Comparison of ENCODE assay signal across 8 cellular contexts in genomic region chr1:44786138-44786840, GRCh38. TPM values are rescaled to one million over a fixed set of nuclear protein-coding genes. Genes with fewer than 3 reads are reported as not detected.
DNase-seq lines count a peak whose midpoint lies in the region; ATAC-seq and TF ChIP-seq lines count a peak whose summit lies in the region.

No MANE protein-coding gene starts in this region.

- H3K9me3 ChIP-seq in PC-9 (ENCODE audit: insufficient read depth, low read depth) (no peaks in the 10 kb centered on the region), parathyroid adenoma (ENCODE audit: control insufficient read depth, low read length) (no peaks in the 10 kb centered on the region)

- H3K36me3 ChIP-seq in GM23338 (ENCODE audit: insufficient read depth) (no peaks in the 10 kb centered on the region), PC-9 (ENCODE audit: low read depth) (peaks cover 4% of the 10 kb centered on the region; the same call in 1 of the 2 replicates), parathyroid adenoma (ENCODE audit: control insufficient read depth, insufficient read depth, low read length) (no peaks in the 10 kb centered on the region)

- no peaks in the 10 kb centered on the region for H3K9me2 ChIP-seq in GM23338 (ENCODE audit: insufficient read depth)
- H3K9me2 ChIP-seq in PC-9 (ENCODE audit: insufficient read depth), result no peaks in the 10 kb centered on the region

- H3K27me3 Mint-ChIP-seq in Calu3 (ENCODE audit: unreplicated experiment) (no peaks in the 10 kb centered on the region), GM23338 (ENCODE audit: insufficient read depth, low read depth, poor library complexity) (peaks cover 28% of the 10 kb centered on the region)

- H4K20me1 ChIP-seq in GM23338 (replicated peaks; ENCODE audit: insufficient read depth) (no peaks in the 10 kb centered on the region), PC-9 (ENCODE audit: insufficient read depth) (no peaks in the 10 kb centered on the region)

- H3K79me2 ChIP-seq in GM23338 (replicated peaks; ENCODE audit: insufficient read depth), result no peaks in the 10 kb centered on the region
- H3K79me2 ChIP-seq in PC-9 (ENCODE audit: low read depth), result no peaks in the 10 kb centered on the region
- H3K79me2 ChIP-seq in parathyroid adenoma, result no peaks in the 10 kb centered on the region

- no peak overlapping the region for H3K27ac Mint-ChIP-seq in Calu3 (ENCODE audit: unreplicated experiment)
- no peak overlapping the region; the same call in 1 of the 2 replicates for H3K27ac Mint-ChIP-seq in GM23338

- H3K27ac ChIP-seq in GM23338 (ENCODE audit: low read depth), result no peak overlapping the region
- H3K27ac ChIP-seq in PC-9, result no peak overlapping the region
- H3K27ac ChIP-seq in parathyroid adenoma, result no peak overlapping the region

- TF ChIP-seq CTCF in Calu3 (IDR thresholded peaks at IDR 0.05; ENCODE audit: unreplicated experiment), result peak; percentile 94
- TF ChIP-seq CTCF in GM23338 (conservative IDR thresholded peaks at IDR 0.05; ENCODE audit: low read depth in 2 of 2), result peak; percentile 81 to 92
- TF ChIP-seq CTCF in PC-9 (conservative IDR thresholded peaks at IDR 0.05), result peak; percentile 88
- TF ChIP-seq CTCF in parathyroid adenoma (IDR thresholded peaks at IDR 0.05), result peak; percentile 82

- H3K4me3 Mint-ChIP-seq in Calu3 (ENCODE audit: low read depth, unreplicated experiment) (no peak overlapping the region), GM23338 (peak overlapping the region; percentile 74)

- CTCF ChIA-PET in Calu3 (lab: Charles Lee) (interaction anchor here (0.9 kb wide), 1 partner anchor 553 kb away, joined by 3 read pairs; no protein-coding TSS in a partner anchor), PC-9 (lab: Charles Lee) (interaction anchor here (0.5 to 0.7 kb wide), 2 partner anchors 8 to 316 kb away, joined by 3 to 5 read pairs; no protein-coding TSS in a partner anchor)

- no peaks in the 10 kb centered on the region for H3K4me1 Mint-ChIP-seq in Calu3 (ENCODE audit: low read depth, unreplicated experiment)
- peaks cover 33% of the 10 kb centered on the region for H3K4me1 Mint-ChIP-seq in GM23338

- POLR2A ChIA-PET in PC-9 (lab: Charles Lee; ENCODE audit: unreplicated experiment), result interaction anchor here (0.6 kb wide), 1 partner anchor 1437 kb away, joined by 3 read pairs; no protein-coding TSS in a partner anchor

- ATAC-seq in GM23338 (peak; percentile 51), Right ventricle myocardium superior (ENCODE audit: poor library complexity) (peak; percentile 80), HG02588 (IDR thresholded peaks at IDR 0.05; ENCODE audit: unreplicated experiment) (no peak)

- H3K27me3 ChIP-seq in GM23338 (ENCODE audit: insufficient read depth) (0 out of 2 replicates have a peak, but pooled peaks cover 10% of the 10 kb centered on the region), PC-9 (ENCODE audit: insufficient read depth, low read depth) (no peaks in the 10 kb centered on the region), parathyroid adenoma (ENCODE audit: control insufficient read depth, insufficient read depth, low read length) (no peaks in the 10 kb centered on the region)

- H2AFZ ChIP-seq in GM23338, result peak overlapping the region; percentile 99
- H2AFZ ChIP-seq in PC-9, result peak overlapping the region; percentile 37; the same call in 1 of the 2 replicates
- peak overlapping the region; percentile 85 for H2AFZ ChIP-seq in parathyroid adenoma

- intact Hi-C loops in Calu3 (cut with micrococcal nuclease; ENCODE audit: unreplicated experiment) (no loop called here), PC-9 (cut with micrococcal nuclease; ENCODE audit: unreplicated experiment) (no loop called here), Right ventricle myocardium superior (cut with DNase I) (loop anchor here (5.0 to 10.0 kb wide), 2 partner anchors 49 to 226 kb away; partner anchors contain the start of genes HECTD3 and UROD)

- H3K9ac ChIP-seq in parathyroid adenoma, result no peak overlapping the region

- H3F3A ChIP-seq in GM23338 (replicated peaks; ENCODE audit: low read depth) (peaks cover 34% of the 10 kb centered on the region), PC-9 (ENCODE audit: insufficient read depth, low read depth) (peaks cover 24% of the 10 kb centered on the region)

- no peaks in the 10 kb centered on the region for H3K9me3 Mint-ChIP-seq in Calu3 (ENCODE audit: low read depth, unreplicated experiment)
- no peaks in the 10 kb centered on the region; the same call in 2 of the 3 replicates for H3K9me3 Mint-ChIP-seq in GM23338

- H3K4me3 ChIP-seq in GM23338 (peak overlapping the region; percentile 73), PC-9 (peak overlapping the region; percentile 16; the same call in 1 of the 2 replicates), parathyroid adenoma (ENCODE audit: low read depth, low read length) (peak overlapping the region; percentile 47)

- BruUV-seq in Calu3 (replicated peaks; lab: Mats Ljungman, UMichigan) (no TSS peak), PC-9 (replicated peaks; lab: Mats Ljungman, UMichigan) (no TSS peak)

- peak overlapping the region; percentile 92 for H3K4me2 ChIP-seq in GM23338
- peak overlapping the region; percentile 63 for H3K4me2 ChIP-seq in PC-9
- H3K4me2 ChIP-seq in parathyroid adenoma (ENCODE audit: low read length), result peak overlapping the region; percentile 93

- peak; percentile 76 for DNase-seq in Calu3
- peak; percentile 89 for DNase-seq in GM23338 (ENCODE audit: low spot score)
- peak; percentile 43 to 84 for DNase-seq in PC-9
- peak; percentile 79 for DNase-seq in activated naive CD4-positive, alpha-beta T cell treated with Interleukin-2 at 50 U/mL for 16 hours
- peak; percentile 79 for DNase-seq in Right ventricle myocardium superior
- DNase-seq in foreskin melanocyte, result no peak

- H3K4me1 ChIP-seq in GM23338 (ENCODE audit: insufficient read depth) (peaks cover 22% of the 10 kb centered on the region), PC-9 (replicated peaks; ENCODE audit: insufficient read depth) (no peaks in the 10 kb centered on the region), parathyroid adenoma (peaks cover 5% of the 10 kb centered on the region)

- H3K36me3 Mint-ChIP-seq in Calu3 (ENCODE audit: insufficient read depth, unreplicated experiment) (peaks cover 23% of the 10 kb centered on the region), GM23338 (ENCODE audit: low read depth) (peaks cover 8% of the 10 kb centered on the region)

TF ChIP-seq in GM23338, 12 proteins besides CTCF, POLR2A, EP300 and RAD21:
- TF ChIP-seq STAT1 (IDR thresholded peaks at IDR 0.05; ENCODE audit: unreplicated experiment), result no peak
- TF ChIP-seq POLR2AphosphoS5 (IDR thresholded peaks at IDR 0.05; ENCODE audit: low read depth), result peak; percentile 69

RNA-seq across cellular contexts. Expression of gene BEST4, which starts 1.7 kb away (rescaled TPM):
- total RNA-seq in Calu3 (2022) (0.40 TPM in 1 of 2 replicates, not detected in the other), PC-9 (2021) (0.70 and 1.3 TPM in 2 replicates), Right ventricle myocardium superior (not detected)
- total RNA-seq in GM23338 (2014; rRNA removed; shearing (Covaris generic)), result 0.58 and 0.63 TPM in 2 replicates
- polyA plus RNA-seq in GM23338 (2016; fragmentation: Nextera tagmentation; extraction: Ambion mirVana), result 1.5 and 1.6 TPM in 2 replicates

RNA-seq across cellular contexts. Expression of gene RPS8, which starts 10.9 kb away (rescaled TPM):
- 965 and 1,104 TPM in 2 replicates for total RNA-seq in Calu3 (2022)
- 1,756 and 2,098 TPM in 2 replicates for total RNA-seq in GM23338 (2014; rRNA removed; shearing (Covaris generic))
- polyA plus RNA-seq in GM23338 (2016; fragmentation: Nextera tagmentation; extraction: Ambion mirVana), result 2,427 and 2,738 TPM in 2 replicates
- 2,059 and 2,176 TPM in 2 replicates for total RNA-seq in PC-9 (2021)
- total RNA-seq in Right ventricle myocardium superior, result 674 TPM

RNA-seq across cellular contexts. Expression of gene PLK3, which starts 13.9 kb away (rescaled TPM):
- total RNA-seq in Calu3 (2022) (15.6 and 17.8 TPM in 2 replicates), PC-9 (2021) (12.7 and 13.0 TPM in 2 replicates), Right ventricle myocardium superior (6.2 TPM)
- 11.8 and 15.1 TPM in 2 replicates for total RNA-seq in GM23338 (2014; rRNA removed; shearing (Covaris generic))
- 7.6 and 8.7 TPM in 2 replicates for polyA plus RNA-seq in GM23338 (2016; fragmentation: Nextera tagmentation; extraction: Ambion mirVana)

RNA-seq across cellular contexts. Expression of gene DYNLT4, which starts 20.9 kb away (rescaled TPM):
- total RNA-seq in Calu3 (2022), result 0.66 and 0.69 TPM in 2 replicates
- total RNA-seq in GM23338 (2014; rRNA removed; shearing (Covaris generic)), result 0.73 TPM in 1 of 2 replicates, not detected in the other
- not detected in 2 replicates for polyA plus RNA-seq in GM23338 (2016; fragmentation: Nextera tagmentation; extraction: Ambion mirVana)
- total RNA-seq in PC-9 (2021), result 2.8 and 4.3 TPM in 2 replicates
- total RNA-seq in Right ventricle myocardium superior, result 1.1 TPM

RNA-seq across cellular contexts. Expression of gene BTBD19, which starts 22.0 kb away (rescaled TPM):
- total RNA-seq in Calu3 (2022), result 5.2 and 5.9 TPM in 2 replicates
- total RNA-seq in GM23338 (2014; rRNA removed; shearing (Covaris generic)), result 0.16 and 0.66 TPM in 2 replicates
- polyA plus RNA-seq in GM23338 (2016; fragmentation: Nextera tagmentation; extraction: Ambion mirVana), result 0.33 and 0.37 TPM in 2 replicates
- total RNA-seq in PC-9 (2021), result 6.2 and 7.3 TPM in 2 replicates
- total RNA-seq in Right ventricle myocardium superior, result 1.9 TPM

Comparison
In these comparisons a context has a peak if more than half of its experiments do, and no peak if none do; other contexts are left out.
1. H2AFZ ChIP-seq: peak in every context shown above with its lines; median percentile 99 in GM23338; 85 in parathyroid adenoma; 37 in PC-9.
2. H3K4me3 ChIP-seq: peak in every context shown above with its lines; median percentile 73 in GM23338; 47 in parathyroid adenoma; 16 in PC-9.